In the genomic region with DNA sequence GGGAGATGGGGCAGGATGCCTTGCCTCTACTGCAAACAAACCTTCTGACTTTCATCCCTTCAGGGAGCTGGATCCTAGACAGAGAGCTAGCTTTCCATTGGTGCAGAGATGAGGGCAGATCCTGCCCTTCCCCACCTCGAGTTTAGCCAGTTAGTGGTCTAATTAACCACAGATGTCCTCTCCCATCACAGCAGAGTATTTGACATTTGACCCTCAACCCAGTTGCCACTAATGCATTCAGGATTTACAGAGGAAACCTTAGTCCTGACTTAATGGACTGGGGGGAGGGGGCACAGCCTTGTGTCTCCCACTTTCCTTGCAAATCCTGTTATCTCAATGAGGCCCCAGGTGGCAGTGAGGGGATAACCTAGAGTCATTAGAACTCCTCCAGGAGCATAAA, we compare ENCODE assay signal across 1 cellular context.
TF ChIP-seq lines count a peak whose summit lies in the region.

No MANE protein-coding gene starts in this region.

TF ChIP-seq in GM23338, 12 proteins besides CTCF, POLR2A, EP300 and RAD21 (continued from another document):
- TF ChIP-seq STAT1 (IDR thresholded peaks at IDR 0.05; ENCODE audit: unreplicated experiment) = no peak
- no peak for TF ChIP-seq EZH2phosphoT487 (IDR thresholded peaks at IDR 0.05; ENCODE audit: unreplicated experiment)
- TF ChIP-seq EZH2 (IDR thresholded peaks at IDR 0.05; ENCODE audit: low read depth, unreplicated experiment) = no peak
- TF ChIP-seq, protein P1, sequence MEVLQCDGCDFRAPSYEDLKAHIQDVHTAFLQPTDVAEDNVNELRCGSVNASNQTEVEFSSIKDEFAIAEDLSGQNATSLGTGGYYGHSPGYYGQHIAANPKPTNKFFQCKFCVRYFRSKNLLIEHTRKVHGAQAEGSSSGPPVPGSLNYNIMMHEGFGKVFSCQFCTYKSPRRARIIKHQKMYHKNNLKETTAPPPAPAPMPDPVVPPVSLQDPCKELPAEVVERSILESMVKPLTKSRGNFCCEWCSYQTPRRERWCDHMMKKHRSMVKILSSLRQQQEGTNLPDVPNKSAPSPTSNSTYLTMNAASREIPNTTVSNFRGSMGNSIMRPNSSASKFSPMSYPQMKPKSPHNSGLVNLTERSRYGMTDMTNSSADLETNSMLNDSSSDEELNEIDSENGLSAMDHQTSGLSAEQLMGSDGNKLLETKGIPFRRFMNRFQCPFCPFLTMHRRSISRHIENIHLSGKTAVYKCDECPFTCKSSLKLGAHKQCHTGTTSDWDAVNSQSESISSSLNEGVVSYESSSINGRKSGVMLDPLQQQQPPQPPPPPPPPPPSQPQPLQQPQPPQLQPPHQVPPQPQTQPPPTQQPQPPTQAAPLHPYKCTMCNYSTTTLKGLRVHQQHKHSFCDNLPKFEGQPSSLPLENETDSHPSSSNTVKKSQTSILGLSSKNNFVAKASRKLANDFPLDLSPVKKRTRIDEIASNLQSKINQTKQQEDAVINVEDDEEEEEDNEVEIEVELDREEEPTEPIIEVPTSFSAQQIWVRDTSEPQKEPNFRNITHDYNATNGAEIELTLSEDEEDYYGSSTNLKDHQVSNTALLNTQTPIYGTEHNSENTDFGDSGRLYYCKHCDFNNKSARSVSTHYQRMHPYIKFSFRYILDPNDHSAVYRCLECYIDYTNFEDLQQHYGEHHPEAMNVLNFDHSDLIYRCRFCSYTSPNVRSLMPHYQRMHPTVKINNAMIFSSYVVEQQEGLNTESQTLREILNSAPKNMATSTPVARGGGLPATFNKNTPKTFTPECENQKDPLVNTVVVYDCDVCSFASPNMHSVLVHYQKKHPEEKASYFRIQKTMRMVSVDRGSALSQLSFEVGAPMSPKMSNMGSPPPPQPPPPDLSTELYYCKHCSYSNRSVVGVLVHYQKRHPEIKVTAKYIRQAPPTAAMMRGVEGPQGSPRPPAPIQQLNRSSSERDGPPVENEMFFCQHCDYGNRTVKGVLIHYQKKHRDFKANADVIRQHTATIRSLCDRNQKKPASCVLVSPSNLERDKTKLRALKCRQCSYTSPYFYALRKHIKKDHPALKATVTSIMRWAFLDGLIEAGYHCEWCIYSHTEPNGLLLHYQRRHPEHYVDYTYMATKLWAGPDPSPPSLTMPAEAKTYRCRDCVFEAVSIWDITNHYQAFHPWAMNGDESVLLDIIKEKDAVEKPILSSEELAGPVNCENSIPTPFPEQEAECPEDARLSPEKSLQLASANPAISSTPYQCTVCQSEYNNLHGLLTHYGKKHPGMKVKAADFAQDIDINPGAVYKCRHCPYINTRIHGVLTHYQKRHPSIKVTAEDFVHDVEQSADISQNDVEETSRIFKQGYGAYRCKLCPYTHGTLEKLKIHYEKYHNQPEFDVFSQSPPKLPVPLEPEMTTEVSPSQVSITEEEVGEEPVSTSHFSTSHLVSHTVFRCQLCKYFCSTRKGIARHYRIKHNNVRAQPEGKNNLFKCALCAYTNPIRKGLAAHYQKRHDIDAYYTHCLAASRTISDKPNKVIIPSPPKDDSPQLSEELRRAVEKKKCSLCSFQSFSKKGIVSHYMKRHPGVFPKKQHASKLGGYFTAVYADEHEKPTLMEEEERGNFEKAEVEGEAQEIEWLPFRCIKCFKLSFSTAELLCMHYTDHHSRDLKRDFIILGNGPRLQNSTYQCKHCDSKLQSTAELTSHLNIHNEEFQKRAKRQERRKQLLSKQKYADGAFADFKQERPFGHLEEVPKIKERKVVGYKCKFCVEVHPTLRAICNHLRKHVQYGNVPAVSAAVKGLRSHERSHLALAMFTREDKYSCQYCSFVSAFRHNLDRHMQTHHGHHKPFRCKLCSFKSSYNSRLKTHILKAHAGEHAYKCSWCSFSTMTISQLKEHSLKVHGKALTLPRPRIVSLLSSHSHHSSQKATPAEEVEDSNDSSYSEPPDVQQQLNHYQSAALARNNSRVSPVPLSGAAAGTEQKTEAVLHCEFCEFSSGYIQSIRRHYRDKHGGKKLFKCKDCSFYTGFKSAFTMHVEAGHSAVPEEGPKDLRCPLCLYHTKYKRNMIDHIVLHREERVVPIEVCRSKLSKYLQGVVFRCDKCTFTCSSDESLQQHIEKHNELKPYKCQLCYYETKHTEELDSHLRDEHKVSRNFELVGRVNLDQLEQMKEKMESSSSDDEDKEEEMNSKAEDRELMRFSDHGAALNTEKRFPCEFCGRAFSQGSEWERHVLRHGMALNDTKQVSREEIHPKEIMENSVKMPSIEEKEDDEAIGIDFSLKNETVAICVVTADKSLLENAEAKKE (CRISPR knock-in tag; IDR thresholded peaks at IDR 0.05) = no peak
- TF ChIP-seq, protein P2, sequence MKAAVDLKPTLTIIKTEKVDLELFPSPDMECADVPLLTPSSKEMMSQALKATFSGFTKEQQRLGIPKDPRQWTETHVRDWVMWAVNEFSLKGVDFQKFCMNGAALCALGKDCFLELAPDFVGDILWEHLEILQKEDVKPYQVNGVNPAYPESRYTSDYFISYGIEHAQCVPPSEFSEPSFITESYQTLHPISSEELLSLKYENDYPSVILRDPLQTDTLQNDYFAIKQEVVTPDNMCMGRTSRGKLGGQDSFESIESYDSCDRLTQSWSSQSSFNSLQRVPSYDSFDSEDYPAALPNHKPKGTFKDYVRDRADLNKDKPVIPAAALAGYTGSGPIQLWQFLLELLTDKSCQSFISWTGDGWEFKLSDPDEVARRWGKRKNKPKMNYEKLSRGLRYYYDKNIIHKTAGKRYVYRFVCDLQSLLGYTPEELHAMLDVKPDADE (IDR thresholded peaks at IDR 0.05) = no peak
